ENCODE assay signal across 8 cellular contexts in genomic region chr19:51887522-51888498, GRCh38. TPM values are rescaled to one million over a fixed set of nuclear protein-coding genes. Genes with fewer than 3 reads are reported as not detected.
DNase-seq lines count a peak whose midpoint lies in the region; TF ChIP-seq lines count a peak whose summit lies in the region.

Gene ZNF577 (minus strand): TSS chr19:51887951. CDS start chr19:51880382, 7,569 bp downstream.

- no peak for TF ChIP-seq CTCF in endothelial cell (IDR thresholded peaks at IDR 0.05; ENCODE audit: unreplicated experiment)

- no peaks in the 10 kb centered on the region for H3K27me3 Mint-ChIP-seq in endothelial cell (ENCODE audit: unreplicated experiment)

- DNase-seq in MV-4-11 (lab: John Stamatoyannopoulos, UW) = peak; percentile 83
- DNase-seq in activated T-cell treated with anti-CD3 and anti-CD28 coated beads for 1 hour (ENCODE audit: low read depth) = peak; percentile 50
- DNase-seq in endothelial cell (ENCODE audit: low spot score) = peak; percentile 87
- DNase-seq in medulla oblongata (ENCODE audit: extremely low spot score) = peak; percentile 85
- peak; percentile 60 to 68 for DNase-seq in stimulated activated CD4-positive, alpha-beta T cell treated with anti-CD3 and anti-CD28 coated beads, Interleukin-4, amount 100 ng/mL, for 4 hours
- no peak for DNase-seq in NCI-H510A treated with DMSO at 0.1 percent for 48 hours (lab: John Stamatoyannopoulos, UW)
- DNase-seq in NOMO-1 treated with DMSO at 0.1 percent for 48 hours (lab: John Stamatoyannopoulos, UW; ENCODE audit: unreplicated experiment) = no peak

- peak within 1 kb of the TSS; percentile 90 for H3K27ac Mint-ChIP-seq in endothelial cell (ENCODE audit: unreplicated experiment)

- peak within 1 kb of the TSS; percentile 99 for H3K4me3 Mint-ChIP-seq in endothelial cell (ENCODE audit: unreplicated experiment)

- H3K36me3 Mint-ChIP-seq in endothelial cell (ENCODE audit: low read depth, unreplicated experiment) = peaks cover 55% of the 10 kb centered on the region

- H3K4me3 ChIP-seq in BLaER1 = peak within 1 kb of the TSS; percentile 32; the same call in 1 of the 2 replicates

- H3K4me1 ChIP-seq in BLaER1 = no peaks in the 10 kb centered on the region

- H3K9me3 ChIP-seq in BLaER1 = peaks cover 100% of the 10 kb centered on the region

- no peak within 1 kb of the TSS for H3K9ac ChIP-seq in BLaER1

- no peaks in the 10 kb centered on the region for H3K27me3 ChIP-seq in BLaER1

- H3K27ac ChIP-seq in BLaER1 = no peak within 1 kb of the TSS

- H3K4me2 ChIP-seq in BLaER1 = no peak within 1 kb of the TSS

- no peaks in the 10 kb centered on the region for H4K20me1 ChIP-seq in BLaER1

- H3K4me1 Mint-ChIP-seq in endothelial cell (ENCODE audit: unreplicated experiment) = peaks cover 4% of the 10 kb centered on the region

- H3K9me3 Mint-ChIP-seq in endothelial cell (ENCODE audit: unreplicated experiment) = peaks cover 24% of the 10 kb centered on the region

- H3K36me3 ChIP-seq in BLaER1 = peaks cover 94% of the 10 kb centered on the region

RNA-seq across cellular contexts. Expression of gene ZNF577, which starts in this region (rescaled TPM):
- total RNA-seq in endothelial cell (ENCODE audit: unreplicated experiment) = 9.3 TPM

Comparison
In these comparisons a context has a peak if more than half of its experiments do, and no peak if none do; other contexts are left out.
1. DNase-seq: peak in MV-4-11 (single experiment), activated T-cell treated with anti-CD3 and anti-CD28 coated beads for 1 hour (single experiment), endothelial cell (single experiment), medulla oblongata (single experiment) and stimulated activated CD4-positive, alpha-beta T cell treated with anti-CD3 and anti-CD28 coated beads, Interleukin-4, amount 100 ng/mL, for 4 hours (2 of 2); none in NCI-H510A treated with DMSO at 0.1 percent for 48 hours (single experiment) and NOMO-1 treated with DMSO at 0.1 percent for 48 hours (single experiment).